ENCODE assay signal across 1 cellular context in genomic region chr7:70415179-70415972, GRCh38.
TF ChIP-seq lines count a peak whose summit lies in the region.

No MANE protein-coding gene starts in this region.

TF ChIP-seq in GM12878, 131 proteins besides CTCF, POLR2A, EP300 and RAD21 (continued from another document):
- no peak for TF ChIP-seq POU2F2 (IDR thresholded peaks at IDR 0.05; ENCODE audit: borderline replicate concordance, low read depth, low read length)
- TF ChIP-seq NR2C2 (IDR thresholded peaks at IDR 0.05; ENCODE audit: borderline replicate concordance, control insufficient read depth, insufficient read length, low read depth) = no peak
- no peak for TF ChIP-seq ZBTB11 (CRISPR knock-in tag; IDR thresholded peaks at IDR 0.05)
- TF ChIP-seq TCF3 (IDR thresholded peaks at IDR 0.05; ENCODE audit: borderline replicate concordance, insufficient read depth, low read depth, low read length) = no peak
- no peak for TF ChIP-seq CBFB (IDR thresholded peaks at IDR 0.05; ENCODE audit: low read depth)
- TF ChIP-seq TCF12 (IDR thresholded peaks at IDR 0.05; ENCODE audit: low read depth, low read length) = 0 out of 2 replicates have a peak, but pooled peaks have one; percentile 39
- TF ChIP-seq MYB (IDR thresholded peaks at IDR 0.05; ENCODE audit: borderline replicate concordance, low read depth, low read length) = no peak
- TF ChIP-seq KDM1A (IDR thresholded peaks at IDR 0.05; ENCODE audit: borderline replicate concordance) = no peak
- TF ChIP-seq MEF2A (IDR thresholded peaks at IDR 0.05; ENCODE audit: insufficient read depth, low read depth, low read length) = no peak
- TF ChIP-seq CEBPB (IDR thresholded peaks at IDR 0.05; ENCODE audit: borderline replicate concordance in 1 of 2, low read depth in 2 of 2, low read length in 2 of 2) = no peak
- TF ChIP-seq IRF4 (IDR thresholded peaks at IDR 0.05; ENCODE audit: low read depth, low read length) = peak; percentile 67
- no peak; the same call in 1 of the 2 replicates for TF ChIP-seq CREB1 (IDR thresholded peaks at IDR 0.05; ENCODE audit: low read depth)
- TF ChIP-seq RCOR1 (conservative IDR thresholded peaks at IDR 0.05; ENCODE audit: low read depth, low read length) = no peak
- peak; percentile 21 for TF ChIP-seq SKIL (IDR thresholded peaks at IDR 0.05; ENCODE audit: low read depth, poor library complexity, severe bottlenecking)
- no peak for TF ChIP-seq CUX1 (IDR thresholded peaks at IDR 0.05; ENCODE audit: insufficient replicate concordance, low read depth, low read length)
- peak; percentile 46; the same call in 1 of the 2 replicates for TF ChIP-seq NFIC (IDR thresholded peaks at IDR 0.05; ENCODE audit: low read depth, low read length)
- TF ChIP-seq JUNB (IDR thresholded peaks at IDR 0.05) = peak; percentile 57
- no peak for TF ChIP-seq ASH2L (IDR thresholded peaks at IDR 0.05; ENCODE audit: borderline replicate concordance, low read depth)
- no peak for TF ChIP-seq EGR1 (IDR thresholded peaks at IDR 0.05; ENCODE audit: borderline replicate concordance in 1 of 2, low read depth in 2 of 2, low read length in 2 of 2)
- TF ChIP-seq SIN3A (IDR thresholded peaks at IDR 0.05; ENCODE audit: low read depth, low read length) = no peak
- TF ChIP-seq NRF1 (conservative IDR thresholded peaks at IDR 0.05; ENCODE audit: low read depth, low read length) = no peak
